In the genomic region with DNA sequence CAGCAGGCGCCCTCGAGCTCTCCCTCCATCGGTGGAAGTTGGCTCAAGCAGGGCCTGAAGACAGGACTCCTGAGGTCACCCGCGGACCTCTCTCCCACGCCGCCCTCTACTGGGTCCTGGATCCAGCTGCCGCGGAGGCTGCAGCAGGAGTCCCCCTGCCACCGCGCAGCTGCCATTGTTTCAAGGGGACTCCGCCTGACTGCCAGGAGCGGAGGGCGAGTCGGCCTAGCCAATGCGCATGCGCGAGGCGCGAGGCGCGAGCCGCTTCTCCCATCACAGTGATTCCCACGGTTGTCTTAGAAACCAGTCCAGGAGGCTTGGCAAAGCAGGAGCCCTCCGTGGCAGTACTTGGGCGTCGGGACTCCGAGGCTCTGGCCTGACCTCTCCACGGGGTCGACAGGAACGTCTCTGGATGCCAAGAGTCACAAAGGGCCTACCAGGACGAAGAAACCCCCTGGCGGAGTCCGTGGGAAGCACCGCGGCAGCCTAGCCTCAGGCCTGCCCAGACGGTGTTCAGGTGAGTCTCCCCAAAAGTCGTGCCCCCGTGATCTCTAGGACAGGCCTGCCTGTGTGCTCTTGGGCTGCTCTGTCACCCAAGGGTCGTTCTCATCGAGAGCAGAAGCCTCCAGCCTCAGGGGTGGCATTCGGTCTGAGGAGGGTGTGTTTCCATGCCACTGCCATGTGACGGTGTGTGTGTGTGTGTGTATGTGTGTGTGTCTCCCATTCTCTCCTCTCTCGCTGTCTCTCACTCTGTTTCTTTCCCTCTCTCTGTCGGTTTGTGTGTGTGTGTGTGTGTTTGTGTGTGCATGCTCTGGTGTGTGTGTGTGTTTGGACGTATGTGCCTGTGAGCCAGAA, we compare ENCODE assay signal across 8 cellular contexts.
A peak's percentile ranks its signal among the peaks of the same experiment; 100 is the strongest.
DNase-seq lines count a peak whose midpoint lies in the region; ATAC-seq, FAIRE-seq and TF ChIP-seq lines count a peak whose summit lies in the region.

No MANE protein-coding gene starts in this region.

- no peaks in the 10 kb centered on the region for H4K20me1 ChIP-seq in GM12878 (ENCODE audit: control insufficient read depth, insufficient read depth)

- H3K79me2 ChIP-seq in GM12878 (ENCODE audit: control insufficient read depth, insufficient read depth, low read length), result no peaks in the 10 kb centered on the region

- CTCF ChIA-PET in A673 (lab: Charles Lee) (no interaction called here), GM12878 (lab: Yijun Ruan, JAX) (no interaction called here)

- peak; percentile 54 for DNase-seq in A673 (ENCODE audit: low spot score)
- peak in 4 of 5 donors; percentile 18 to 46 (median 41) for DNase-seq in T-helper 1 cell
- DNase-seq in GM12878 (ENCODE audit: low read depth, low spot score), result no peak
- DNase-seq in left lung, result peak in 1 of 2 donors; percentile 83
- DNase-seq in stimulated activated CD8-positive, alpha-beta memory T cell treated with anti-CD3 and anti-CD28 coated beads, Interleukin-12 subunit alpha, Interleukin-12 subunit beta, amount 100 ng/mL, for 4 hours (ENCODE audit: low read depth), result peak; percentile 30
- DNase-seq in NOMO-1 treated with dmso at 0.1 percent for 144 hours (lab: John Stamatoyannopoulos, UW; ENCODE audit: unreplicated experiment), result no peak

- SMC1A ChIA-PET in GM12878 (lab: Charles Lee; ENCODE audit: uncharacterized antibody, unreplicated experiment), result no interaction called here

- ATAC-seq in GM18873 (IDR thresholded peaks at IDR 0.05; ENCODE audit: low FRiP score, unreplicated experiment) (peak; percentile 95), HG03354 (IDR thresholded peaks at IDR 0.05; ENCODE audit: poor library complexity, severe bottlenecking, unreplicated experiment) (peak; percentile 98), GM12878 (peak; percentile 92), left lung (peak; percentile 62)

- RAD21 ChIA-PET in GM12878 (lab: Charles Lee; ENCODE audit: unreplicated experiment), result no interaction called here

- no peak for FAIRE-seq in GM12878 (lab: Jason Lieb, UNC)

- TF ChIP-seq EP300 in GM12878 (IDR thresholded peaks at IDR 0.05; ENCODE audit: borderline replicate concordance in 1 of 2, control insufficient read depth in 1 of 2, low read depth in 2 of 2, low read length in 2 of 2), result no peak

- 0 out of 2 replicates have a peak, but pooled peaks have one; percentile 29 for TF ChIP-seq CTCF in A673 (conservative IDR thresholded peaks at IDR 0.05; ENCODE audit: low read depth, low read length)
- peak; percentile 26 to 40 (median 29); a peak in 3 of 6 replicates for TF ChIP-seq CTCF in GM12878 (IDR thresholded peaks at IDR 0.05 in 2 of 3, conservative IDR thresholded peaks at IDR 0.05 in 1 of 3; ENCODE audit: control insufficient read depth in 2 of 3, extremely low read depth in 1 of 3, insufficient read depth in 1 of 3, low read depth in 3 of 3, low read length in 3 of 3)
- TF ChIP-seq CTCF in left lung (IDR thresholded peaks at IDR 0.05), result peak; percentile 20 to 27

- in situ Hi-C loops in GM12878 (cut with MboI), result loop anchor here (5.0 to 25.0 kb wide), 2 partner anchors 175 to 365 kb away; a partner anchor contains a TSS

- H3K4me3 ChIP-seq in A673 (ENCODE audit: low read depth, low read length, poor library complexity, severe bottlenecking) (no peak overlapping the region), GM12878 (peak overlapping the region; percentile 55; the same call in 1 of the 2 replicates), left lung (peak overlapping the region; percentile 15 to 20)

- H3K4me2 ChIP-seq in GM12878 (ENCODE audit: control insufficient read depth, insufficient read depth), result peak overlapping the region; percentile 55

- BruUV-seq in A673 (replicated peaks; lab: Mats Ljungman, UMichigan), result no TSS peak
- no TSS peak for BruUV-seq in GM12878 (replicated peaks; lab: Mats Ljungman, UMichigan)

- H3K9ac ChIP-seq in GM12878 (ENCODE audit: control insufficient read depth, insufficient read depth, low read length), result no peak overlapping the region; the same call in 1 of the 2 replicates

- H3K27me3 ChIP-seq in A673 (replicated peaks; ENCODE audit: insufficient read depth, low read depth, low read length, poor library complexity) (no peaks in the 10 kb centered on the region), GM12878 (replicated peaks in 1 of 2; ENCODE audit: control insufficient read depth in 2 of 2, insufficient read depth in 2 of 2, low read length in 1 of 2) (no peaks in the 10 kb centered on the region), left lung (peaks cover 0 to 8% of the 10 kb centered on the region in 2 donors)

- no peak for TF ChIP-seq POLR2A in GM12878 (IDR thresholded peaks at IDR 0.05; ENCODE audit: low read depth, low read length)

- H3K4me1 ChIP-seq in A673 (ENCODE audit: insufficient read depth, low read length, poor library complexity, severe bottlenecking) (no peaks in the 10 kb centered on the region), GM12878 (ENCODE audit: control insufficient read depth, insufficient read depth, low read length) (no peaks in the 10 kb centered on the region; the same call in 1 of the 2 replicates), left lung (no peaks in the 10 kb centered on the region)

- no peak overlapping the region for H3K27ac ChIP-seq in A673 (ENCODE audit: low read depth, low read length, poor library complexity, severe bottlenecking)
- H3K27ac ChIP-seq in GM12878 (ENCODE audit: control insufficient read depth, insufficient read depth), result no peak overlapping the region
- no peak overlapping the region for H3K27ac ChIP-seq in left lung

- POLR2A ChIA-PET in A673 (lab: Charles Lee; ENCODE audit: low non-redundant PET), result no interaction called here
- POLR2A ChIA-PET in GM12878 (lab: Charles Lee), result no interaction called here

- H2AFZ ChIP-seq in GM12878 (ENCODE audit: control insufficient read depth, low read depth, low read length), result peak overlapping the region; percentile 83

- intact Hi-C loops in A673 (cut with micrococcal nuclease; ENCODE audit: unreplicated experiment), result no loop called here
- intact Hi-C loops in GM12878 (cut with micrococcal nuclease; ENCODE audit: unreplicated experiment), result no loop called here
- intact Hi-C loops in left lung (cut with DNase I), result no loop called here

- H3K36me3 ChIP-seq in A673 (ENCODE audit: insufficient read depth, low read length, poor library complexity, severe bottlenecking), result no peaks in the 10 kb centered on the region
- no peaks in the 10 kb centered on the region for H3K36me3 ChIP-seq in GM12878 (ENCODE audit: control insufficient read depth in 2 of 2, insufficient read depth in 2 of 2, low read length in 1 of 2)
- H3K36me3 ChIP-seq in left lung, result no peaks in the 10 kb centered on the region

- no peak for TF ChIP-seq RAD21 in GM12878 (IDR thresholded peaks at IDR 0.05; ENCODE audit: insufficient read depth, low read depth, low read length)

- H3K9me3 ChIP-seq in A673 (ENCODE audit: low read depth, low read length, poor library complexity, severe bottlenecking) (no peaks in the 10 kb centered on the region), GM12878 (replicated peaks; ENCODE audit: control insufficient read depth, insufficient read depth, low read length) (no peaks in the 10 kb centered on the region), left lung (no peaks in the 10 kb centered on the region)

- 5% methylated on average over 46 of the region's 46 CpGs for WGBS in GM12878 (ENCODE audit: insufficient coverage, insufficient replicate concordance, low lambda C conversion rate, missing lambda C conversion rate)

TF ChIP-seq in GM12878, 131 proteins besides CTCF, POLR2A, EP300 and RAD21 (continues in another document):
- no peak for TF ChIP-seq TCF12 (IDR thresholded peaks at IDR 0.05; ENCODE audit: low read depth, low read length)
- no peak for TF ChIP-seq CBX5 (IDR thresholded peaks at IDR 0.05; ENCODE audit: low read depth)
- TF ChIP-seq RCOR1 (conservative IDR thresholded peaks at IDR 0.05; ENCODE audit: low read depth, low read length), result no peak
- TF ChIP-seq SMAD1 (IDR thresholded peaks at IDR 0.05; ENCODE audit: low read depth, partially characterized antibody), result no peak
- TF ChIP-seq, protein P1, sequence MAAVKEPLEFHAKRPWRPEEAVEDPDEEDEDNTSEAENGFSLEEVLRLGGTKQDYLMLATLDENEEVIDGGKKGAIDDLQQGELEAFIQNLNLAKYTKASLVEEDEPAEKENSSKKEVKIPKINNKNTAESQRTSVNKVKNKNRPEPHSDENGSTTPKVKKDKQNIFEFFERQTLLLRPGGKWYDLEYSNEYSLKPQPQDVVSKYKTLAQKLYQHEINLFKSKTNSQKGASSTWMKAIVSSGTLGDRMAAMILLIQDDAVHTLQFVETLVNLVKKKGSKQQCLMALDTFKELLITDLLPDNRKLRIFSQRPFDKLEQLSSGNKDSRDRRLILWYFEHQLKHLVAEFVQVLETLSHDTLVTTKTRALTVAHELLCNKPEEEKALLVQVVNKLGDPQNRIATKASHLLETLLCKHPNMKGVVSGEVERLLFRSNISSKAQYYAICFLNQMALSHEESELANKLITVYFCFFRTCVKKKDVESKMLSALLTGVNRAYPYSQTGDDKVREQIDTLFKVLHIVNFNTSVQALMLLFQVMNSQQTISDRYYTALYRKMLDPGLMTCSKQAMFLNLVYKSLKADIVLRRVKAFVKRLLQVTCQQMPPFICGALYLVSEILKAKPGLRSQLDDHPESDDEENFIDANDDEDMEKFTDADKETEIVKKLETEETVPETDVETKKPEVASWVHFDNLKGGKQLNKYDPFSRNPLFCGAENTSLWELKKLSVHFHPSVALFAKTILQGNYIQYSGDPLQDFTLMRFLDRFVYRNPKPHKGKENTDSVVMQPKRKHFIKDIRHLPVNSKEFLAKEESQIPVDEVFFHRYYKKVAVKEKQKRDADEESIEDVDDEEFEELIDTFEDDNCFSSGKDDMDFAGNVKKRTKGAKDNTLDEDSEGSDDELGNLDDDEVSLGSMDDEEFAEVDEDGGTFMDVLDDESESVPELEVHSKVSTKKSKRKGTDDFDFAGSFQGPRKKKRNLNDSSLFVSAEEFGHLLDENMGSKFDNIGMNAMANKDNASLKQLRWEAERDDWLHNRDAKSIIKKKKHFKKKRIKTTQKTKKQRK (IDR thresholded peaks at IDR 0.05; ENCODE audit: low read depth, low read length), result no peak
- TF ChIP-seq ZZZ3 (IDR thresholded peaks at IDR 0.05; ENCODE audit: control insufficient read depth, insufficient read length, low read depth), result no peak
- TF ChIP-seq, protein P2, sequence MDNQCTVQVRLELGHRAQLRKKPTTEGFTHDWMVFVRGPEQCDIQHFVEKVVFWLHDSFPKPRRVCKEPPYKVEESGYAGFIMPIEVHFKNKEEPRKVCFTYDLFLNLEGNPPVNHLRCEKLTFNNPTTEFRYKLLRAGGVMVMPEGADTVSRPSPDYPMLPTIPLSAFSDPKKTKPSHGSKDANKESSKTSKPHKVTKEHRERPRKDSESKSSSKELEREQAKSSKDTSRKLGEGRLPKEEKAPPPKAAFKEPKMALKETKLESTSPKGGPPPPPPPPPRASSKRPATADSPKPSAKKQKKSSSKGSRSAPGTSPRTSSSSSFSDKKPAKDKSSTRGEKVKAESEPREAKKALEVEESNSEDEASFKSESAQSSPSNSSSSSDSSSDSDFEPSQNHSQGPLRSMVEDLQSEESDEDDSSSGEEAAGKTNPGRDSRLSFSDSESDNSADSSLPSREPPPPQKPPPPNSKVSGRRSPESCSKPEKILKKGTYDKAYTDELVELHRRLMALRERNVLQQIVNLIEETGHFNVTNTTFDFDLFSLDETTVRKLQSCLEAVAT (IDR thresholded peaks at IDR 0.05), result 0 out of 2 replicates have a peak, but pooled peaks have one; percentile 42
- TF ChIP-seq NRF1 (conservative IDR thresholded peaks at IDR 0.05; ENCODE audit: low read depth, low read length), result peak; percentile 35; the same call in 1 of the 2 replicates

Comparison
In these comparisons a context has a peak if more than half of its experiments do, and no peak if none do; other contexts are left out.
1. DNase-seq: peak in A673 (single experiment), T-helper 1 cell (4 of 5) and stimulated activated CD8-positive, alpha-beta memory T cell treated with anti-CD3 and anti-CD28 coated beads, Interleukin-12 subunit alpha, Interleukin-12 subunit beta, amount 100 ng/mL, for 4 hours (single experiment); none in GM12878 (single experiment) and NOMO-1 treated with dmso at 0.1 percent for 144 hours (single experiment).
2. Peak in every context shown above with its lines, with median percentiles within 50 percentile points of each other: CTCF ChIP-seq and ATAC-seq.